In genomic region chr5:73100109-73100508, GRCh38 we compare ENCODE assay signal across 40 cellular contexts. TPM values are rescaled to one million over a fixed set of nuclear protein-coding genes. Genes with fewer than 3 reads are reported as not detected.
"Had no signal": no experiment of that assay in that cellular context is flagged by ENCODE, and none has a peak within 500 bp of the region (broad histone marks: within the 10 kb centered on the region; RNA-seq: fewer than 3 reads in every experiment).

No MANE protein-coding gene starts in this region.

- H3K27me3 Mint-ChIP-seq: central memory CD8-positive, alpha-beta T cell had no signal

- ATAC-seq: activated CD4-positive, alpha-beta T cell treated with anti-CD3 and anti-CD28 coated beads for 36 hours; activated CD4-positive, CD25-positive, alpha-beta regulatory T cell treated with anti-CD3 and anti-CD28 coated beads, Interleukin-2, amount 50 U/mL, for 24 hours; activated CD8-positive, alpha-beta memory T cell treated with anti-CD3 and anti-CD28 coated beads, Interleukin-2, amount 10 ng/mL, durations not matched to agents 7 days and 5 days; activated CD8-positive, alpha-beta T cell treated with anti-CD3 and anti-CD28 coated beads, Interleukin-2, amount 10 ng/mL, durations not matched to agents 7 days and 5 days; activated naive CD8-positive, alpha-beta T cell treated with anti-CD3 and anti-CD28 coated beads, Interleukin-2, amount 50 U/mL, for 24 hours; WTC11 had no signal

- FAIRE-seq: bronchial epithelial cell, TTC549 had no signal

- H3K4me1 ChIP-seq: ascending aorta had no signal

- H3K36me3 Mint-ChIP-seq: activated CD8-positive, alpha-beta memory T cell treated with anti-CD3 and anti-CD28 coated beads, Interleukin-2, amount 10 ng/mL, durations not matched to agents 7 days and 5 days; activated naive CD4-positive, alpha-beta T cell treated with anti-CD3 and anti-CD28 coated beads, Interleukin-2, amount 10 ng/mL, durations not matched to agents 7 days and 5 days; activated naive CD4-positive, alpha-beta T cell treated with anti-CD3 and anti-CD28 coated beads, Interleukin-2, amount 50 U/mL, for 24 hours; activated naive CD8-positive, alpha-beta T cell; activated naive CD8-positive, alpha-beta T cell treated with anti-CD3 and anti-CD28 coated beads, Interleukin-2, amount 10 ng/mL, durations not matched to agents 7 days and 5 days; brain had no signal

- H3K27ac ChIP-seq: ascending aorta, cardiac muscle cell, VCaP had no signal

- H3K27ac Mint-ChIP-seq: activated CD4-positive, alpha-beta memory T cell treated with anti-CD3 and anti-CD28 coated beads, Interleukin-2, amount 10 ng/mL, durations not matched to agents 7 days and 5 days; activated CD4-positive, alpha-beta T cell treated with anti-CD3 and anti-CD28 coated beads for 36 hours; activated CD4-positive, alpha-beta T cell treated with anti-CD3 and anti-CD28 coated beads, Interleukin-2, amount 10 ng/mL, durations not matched to agents 7 days and 5 days; activated CD8-positive, alpha-beta memory T cell treated with anti-CD3 and anti-CD28 coated beads, Interleukin-2, amount 10 ng/mL, durations not matched to agents 7 days and 5 days; activated CD8-positive, alpha-beta T cell treated with anti-CD3 and anti-CD28 coated beads, Interleukin-2, amount 10 ng/mL, durations not matched to agents 7 days and 5 days; activated naive CD4-positive, alpha-beta T cell treated with anti-CD3 and anti-CD28 coated beads, Interleukin-2, amount 10 ng/mL, durations not matched to agents 7 days and 5 days; activated naive CD4-positive, alpha-beta T cell treated with anti-CD3 and anti-CD28 coated beads, Interleukin-2, amount 50 U/mL, for 24 hours; activated naive CD8-positive, alpha-beta T cell; activated naive CD8-positive, alpha-beta T cell treated with anti-CD3 and anti-CD28 coated beads, Interleukin-2, amount 10 ng/mL, durations not matched to agents 7 days and 5 days; activated naive CD8-positive, alpha-beta T cell treated with anti-CD3 and anti-CD28 coated beads, Interleukin-2, amount 50 U/mL, for 24 hours; activated T-cell treated with anti-CD3 and anti-CD28 coated beads, Interleukin-2, amount 50 U/mL, for 24 hours; activated T-helper 2 cell treated with anti-CD3 and anti-CD28 coated beads, Interferon-gamma antibody, Interleukin-2, Interleukin-4, amounts not matched to agents 10 μg/mL and 5 μg/mL and 100 μg/mL, durations not matched to agents 14 hours and 24 hours and 36 hours; brain; T-helper 1 cell treated with Interleukin-12 subunit alpha and Interleukin-12 subunit beta and Interleukin-4 antibody, amounts not matched to agents 30 μg/mL and 1 μg/mL, for 36 hours; T-helper 2 cell treated with Interferon-gamma antibody and Interleukin-4, amounts not matched to agents 5 μg/mL and 100 μg/mL, for 36 hours; WTC11 had no signal

- H3K4me1 Mint-ChIP-seq: activated CD4-positive, alpha-beta memory T cell treated with anti-CD3 and anti-CD28 coated beads, Interleukin-2, amount 10 ng/mL, durations not matched to agents 7 days and 5 days; activated CD4-positive, alpha-beta T cell treated with anti-CD3 and anti-CD28 coated beads for 36 hours; activated CD4-positive, alpha-beta T cell treated with anti-CD3 and anti-CD28 coated beads, Interleukin-2, amount 10 ng/mL, durations not matched to agents 7 days and 5 days; activated naive CD4-positive, alpha-beta T cell treated with anti-CD3 and anti-CD28 coated beads, Interleukin-2, amount 10 ng/mL, durations not matched to agents 7 days and 5 days; activated naive CD4-positive, alpha-beta T cell treated with anti-CD3 and anti-CD28 coated beads, Interleukin-2, amount 50 U/mL, for 24 hours; activated naive CD8-positive, alpha-beta T cell treated with anti-CD3 and anti-CD28 coated beads, Interleukin-2, amount 10 ng/mL, durations not matched to agents 7 days and 5 days; brain; WTC11 had no signal

- DNase-seq: activated CD4-positive, alpha-beta memory T cell treated with anti-CD3 and anti-CD28 coated beads, Interleukin-2, amount 10 ng/mL, durations not matched to agents 7 days and 5 days; activated CD4-positive, alpha-beta T cell treated with anti-CD3 and anti-CD28 coated beads for 1 hour; activated CD4-positive, alpha-beta T cell treated with anti-CD3 and anti-CD28 coated beads for 36 hours; activated CD4-positive, alpha-beta T cell treated with anti-CD3 and anti-CD28 coated beads for 48 hours; activated CD4-positive, alpha-beta T cell treated with anti-CD3 and anti-CD28 coated beads, Interleukin-2, amount 10 ng/mL, durations not matched to agents 7 days and 5 days; activated CD4-positive, alpha-beta T cell treated with anti-CD3 and anti-CD28 coated beads, Interleukin-2, amount 50 U/mL, for 48 hours; activated CD4-positive, CD25-positive, alpha-beta regulatory T cell; activated CD8-positive, alpha-beta memory T cell treated with anti-CD3 and anti-CD28 coated beads for 24 hours; activated CD8-positive, alpha-beta memory T cell treated with anti-CD3 and anti-CD28 coated beads, Interleukin-2, amount 10 ng/mL, durations not matched to agents 7 days and 5 days; activated CD8-positive, alpha-beta memory T cell treated with anti-CD3 and anti-CD28 coated beads, Interleukin-2, amount 50 U/mL, for 48 hours; activated CD8-positive, alpha-beta T cell treated with anti-CD3 and anti-CD28 coated beads, Interleukin-2, amount 10 ng/mL, durations not matched to agents 7 days and 5 days; activated effector memory CD4-positive, alpha-beta T cell treated with Interleukin-2 at 50 U/mL for 16 hours; activated gamma-delta T cell; activated naive CD4-positive, alpha-beta T cell treated with anti-CD3 and anti-CD28 coated beads, Interleukin-2, amount 10 ng/mL, durations not matched to agents 7 days and 5 days; activated naive CD4-positive, alpha-beta T cell treated with Interleukin-2 at 50 U/mL for 16 hours; activated naive CD8-positive, alpha-beta T cell treated with anti-CD3 and anti-CD28 coated beads, Interleukin-2, amount 10 ng/mL, durations not matched to agents 7 days and 5 days; activated naive CD8-positive, alpha-beta T cell treated with anti-CD3 and anti-CD28 coated beads, Interleukin-2, amount 50 U/mL, for 24 hours; activated T-cell treated with anti-CD3 and anti-CD28 coated beads, Interleukin-2, amount 50 U/mL, for 24 hours; activated T-cell treated with anti-CD3 and anti-CD28 coated beads, Interleukin-2, amount 50 U/mL, for 48 hours; amygdala; anterior cingulate cortex; caudate nucleus; cerebellar nuclear complex; T-helper 1 cell; T-helper 2 cell; T-helper 9 cell had no signal

- H3K4me3 Mint-ChIP-seq: activated CD4-positive, alpha-beta memory T cell treated with anti-CD3 and anti-CD28 coated beads, Interleukin-2, amount 10 ng/mL, durations not matched to agents 7 days and 5 days; activated CD4-positive, alpha-beta T cell treated with anti-CD3 and anti-CD28 coated beads for 36 hours; activated CD4-positive, alpha-beta T cell treated with anti-CD3 and anti-CD28 coated beads, Interleukin-2, amount 10 ng/mL, durations not matched to agents 7 days and 5 days; activated CD8-positive, alpha-beta memory T cell treated with anti-CD3 and anti-CD28 coated beads, Interleukin-2, amount 10 ng/mL, durations not matched to agents 7 days and 5 days; activated CD8-positive, alpha-beta T cell treated with anti-CD3 and anti-CD28 coated beads, Interleukin-2, amount 10 ng/mL, durations not matched to agents 7 days and 5 days; activated naive CD4-positive, alpha-beta T cell treated with anti-CD3 and anti-CD28 coated beads, Interleukin-2, amount 10 ng/mL, durations not matched to agents 7 days and 5 days; activated naive CD4-positive, alpha-beta T cell treated with anti-CD3 and anti-CD28 coated beads, Interleukin-2, amount 50 U/mL, for 24 hours; activated naive CD8-positive, alpha-beta T cell; activated naive CD8-positive, alpha-beta T cell treated with anti-CD3 and anti-CD28 coated beads, Interleukin-2, amount 10 ng/mL, durations not matched to agents 7 days and 5 days; activated naive CD8-positive, alpha-beta T cell treated with anti-CD3 and anti-CD28 coated beads, Interleukin-2, amount 50 U/mL, for 24 hours; activated T-cell treated with anti-CD3 and anti-CD28 coated beads, Interleukin-2, amount 50 U/mL, for 24 hours; brain; central memory CD8-positive, alpha-beta T cell; T-helper 1 cell treated with Interleukin-12 subunit alpha and Interleukin-12 subunit beta and Interleukin-4 antibody, amounts not matched to agents 30 μg/mL and 1 μg/mL, for 36 hours; T-helper 2 cell treated with Interferon-gamma antibody and Interleukin-4, amounts not matched to agents 5 μg/mL and 100 μg/mL, for 36 hours; WTC11 had no signal

- H3K9me3 Mint-ChIP-seq: activated CD4-positive, alpha-beta memory T cell treated with anti-CD3 and anti-CD28 coated beads, Interleukin-2, amount 10 ng/mL, durations not matched to agents 7 days and 5 days; activated CD4-positive, alpha-beta T cell treated with anti-CD3 and anti-CD28 coated beads, Interleukin-2, amount 10 ng/mL, durations not matched to agents 7 days and 5 days; activated naive CD4-positive, alpha-beta T cell treated with anti-CD3 and anti-CD28 coated beads, Interleukin-2, amount 10 ng/mL, durations not matched to agents 7 days and 5 days; activated T-helper 2 cell treated with anti-CD3 and anti-CD28 coated beads, Interferon-gamma antibody, Interleukin-2, Interleukin-4, amounts not matched to agents 10 μg/mL and 5 μg/mL and 100 μg/mL, durations not matched to agents 14 hours and 24 hours and 36 hours; central memory CD8-positive, alpha-beta T cell; T-helper 1 cell treated with Interleukin-12 subunit alpha and Interleukin-12 subunit beta and Interleukin-4 antibody, amounts not matched to agents 30 μg/mL and 1 μg/mL, for 36 hours; T-helper 2 cell treated with Interferon-gamma antibody and Interleukin-4, amounts not matched to agents 5 μg/mL and 100 μg/mL, for 36 hours had no signal

- H3K36me3 ChIP-seq: ascending aorta, cardiac muscle cell had no signal

- H3K27me3 ChIP-seq: ascending aorta, cardiac muscle cell had no signal

- H3K4me3 ChIP-seq: ascending aorta, cardiac muscle cell had no signal

RNA-seq across cellular contexts. Expression of gene TMEM171, which starts 20.3 kb away (rescaled TPM):
- total RNA-seq: activated CD4-positive, alpha-beta memory T cell treated with anti-CD3 and anti-CD28 coated beads, Interleukin-2, amount 10 ng/mL, durations not matched to agents 7 days and 5 days; activated CD4-positive, alpha-beta T cell treated with anti-CD3 and anti-CD28 coated beads for 36 hours; activated CD4-positive, alpha-beta T cell treated with anti-CD3 and anti-CD28 coated beads, Interleukin-2, amount 10 ng/mL, durations not matched to agents 7 days and 5 days; activated CD8-positive, alpha-beta memory T cell treated with anti-CD3 and anti-CD28 coated beads, Interleukin-2, amount 10 ng/mL, durations not matched to agents 7 days and 5 days; activated CD8-positive, alpha-beta T cell treated with anti-CD3 and anti-CD28 coated beads, Interleukin-2, amount 10 ng/mL, durations not matched to agents 7 days and 5 days; activated T-helper 2 cell treated with anti-CD3 and anti-CD28 coated beads, Interferon-gamma antibody, Interleukin-2, Interleukin-4, amounts not matched to agents 10 μg/mL and 5 μg/mL and 100 μg/mL, durations not matched to agents 14 hours and 24 hours and 36 hours; ascending aorta; cardiac muscle cell had no signal
- polyA plus RNA-seq: cardiac muscle cell had no signal
